In genomic region chr17:2592974-2593845, GRCh38 we compare ENCODE assay signal across 1 cellular context.
A peak's percentile ranks its signal among the peaks of the same experiment; 100 is the strongest.
TF ChIP-seq lines count a peak whose summit lies in the region.

Gene PAFAH1B1, plus strand, starts transcription at chr17:2593654. Its CDS starts 44,635 bp downstream, at chr17:2638289.

TF ChIP-seq in GM12878, 131 proteins besides CTCF, POLR2A, EP300 and RAD21 (continued from another document and continues in another):
- TF ChIP-seq ZNF687 (IDR thresholded peaks at IDR 0.05) (peak; percentile 84), POLR2AphosphoS5 (IDR thresholded peaks at IDR 0.05; ENCODE audit: low read length) (peak; percentile 65; the same call in 1 of the 2 replicates), ATF3 (IDR thresholded peaks at IDR 0.05; ENCODE audit: borderline replicate concordance, extremely low read depth, low read depth, low read length) (no peak), MAX (IDR thresholded peaks at IDR 0.05; ENCODE audit: low read depth, low read length) (peak; percentile 18; the same call in 1 of the 2 replicates), SMAD1 (IDR thresholded peaks at IDR 0.05; ENCODE audit: low read depth, partially characterized antibody) (no peak), RELA (IDR thresholded peaks at IDR 0.05; ENCODE audit: borderline replicate concordance, partially characterized antibody) (peak; percentile 60), ELK1 (IDR thresholded peaks at IDR 0.05; ENCODE audit: low read depth, low read length) (0 out of 2 replicates have a peak, but pooled peaks have one; percentile 26), ATF7 (IDR thresholded peaks at IDR 0.05; ENCODE audit: low read depth) (no peak), CREM (IDR thresholded peaks at IDR 0.05; ENCODE audit: low read depth) (peak; percentile 50; the same call in 1 of the 2 replicates), NR2F1 (conservative IDR thresholded peaks at IDR 0.05) (peak; percentile 54), MEF2A (IDR thresholded peaks at IDR 0.05; ENCODE audit: insufficient read depth, low read depth, low read length) (no peak), MYC (IDR thresholded peaks at IDR 0.05; ENCODE audit: insufficient read depth, insufficient read length, insufficient replicate concordance, low read length, severe bottlenecking) (no peak), SMARCA5 (IDR thresholded peaks at IDR 0.05) (0 out of 2 replicates have a peak, but pooled peaks have one; percentile 43), MXI1 (IDR thresholded peaks at IDR 0.05; ENCODE audit: low read depth, low read length) (peak; percentile 5; the same call in 1 of the 2 replicates), CHD4 (IDR thresholded peaks at IDR 0.05) (no peak), ETV6 (conservative IDR thresholded peaks at IDR 0.05 in 1 of 2, IDR thresholded peaks at IDR 0.05 in 1 of 2; ENCODE audit: borderline replicate concordance in 1 of 2, low read depth in 1 of 2) (no peak; a peak in 1 of 4 replicates), NBN (IDR thresholded peaks at IDR 0.05) (0 out of 2 replicates have a peak, but pooled peaks have one; percentile 55), USF1 (IDR thresholded peaks at IDR 0.05; ENCODE audit: borderline replicate concordance, extremely low read length, insufficient read depth, low read depth, low read length) (no peak), RUNX3 (IDR thresholded peaks at IDR 0.05; ENCODE audit: low read length) (peak; percentile 29; the same call in 1 of the 2 replicates), HCFC1 (IDR thresholded peaks at IDR 0.05; ENCODE audit: low read length) (0 out of 2 replicates have a peak, but pooled peaks have one; percentile 22), RB1 (IDR thresholded peaks at IDR 0.05; ENCODE audit: borderline replicate concordance) (peak; percentile 71; the same call in 1 of the 2 replicates), POLR2AphosphoS2 (IDR thresholded peaks at IDR 0.05; ENCODE audit: low read depth, low read length) (peak; percentile 15; the same call in 1 of the 2 replicates), NR2C1 (IDR thresholded peaks at IDR 0.05) (0 out of 2 replicates have a peak, but pooled peaks have one; percentile 24), ASH2L (IDR thresholded peaks at IDR 0.05; ENCODE audit: borderline replicate concordance, low read depth) (no peak), STAT1 (conservative IDR thresholded peaks at IDR 0.05) (peak; percentile 69; the same call in 1 of the 2 replicates), CREB1 (IDR thresholded peaks at IDR 0.05; ENCODE audit: low read depth) (peak; percentile 71; the same call in 1 of the 2 replicates), CHD2 (IDR thresholded peaks at IDR 0.05; ENCODE audit: borderline replicate concordance, low read depth, low read length) (no peak), ZNF274 (IDR thresholded peaks at IDR 0.05; ENCODE audit: insufficient read depth, insufficient read length) (no peak), REST (IDR thresholded peaks at IDR 0.05; ENCODE audit: low read depth, low read length) (no peak), E2F4 (IDR thresholded peaks at IDR 0.05; ENCODE audit: low read depth, low read length) (no peak), PRDM15 (CRISPR knock-in tag; IDR thresholded peaks at IDR 0.05) (no peak), GATAD2B (conservative IDR thresholded peaks at IDR 0.05; ENCODE audit: low read depth) (peak; percentile 91), NKRF (conservative IDR thresholded peaks at IDR 0.05) (peak; percentile 67; the same call in 1 of the 2 replicates), ZBTB4 (CRISPR knock-in tag; IDR thresholded peaks at IDR 0.05) (no peak), SP1 (IDR thresholded peaks at IDR 0.05; ENCODE audit: low read depth, low read length) (no peak), DPF2 (IDR thresholded peaks at IDR 0.05) (0 out of 2 replicates have a peak, but pooled peaks have one; percentile 41), NRF1 (conservative IDR thresholded peaks at IDR 0.05; ENCODE audit: low read depth, low read length) (peak; percentile 63)
